In the genomic region with DNA sequence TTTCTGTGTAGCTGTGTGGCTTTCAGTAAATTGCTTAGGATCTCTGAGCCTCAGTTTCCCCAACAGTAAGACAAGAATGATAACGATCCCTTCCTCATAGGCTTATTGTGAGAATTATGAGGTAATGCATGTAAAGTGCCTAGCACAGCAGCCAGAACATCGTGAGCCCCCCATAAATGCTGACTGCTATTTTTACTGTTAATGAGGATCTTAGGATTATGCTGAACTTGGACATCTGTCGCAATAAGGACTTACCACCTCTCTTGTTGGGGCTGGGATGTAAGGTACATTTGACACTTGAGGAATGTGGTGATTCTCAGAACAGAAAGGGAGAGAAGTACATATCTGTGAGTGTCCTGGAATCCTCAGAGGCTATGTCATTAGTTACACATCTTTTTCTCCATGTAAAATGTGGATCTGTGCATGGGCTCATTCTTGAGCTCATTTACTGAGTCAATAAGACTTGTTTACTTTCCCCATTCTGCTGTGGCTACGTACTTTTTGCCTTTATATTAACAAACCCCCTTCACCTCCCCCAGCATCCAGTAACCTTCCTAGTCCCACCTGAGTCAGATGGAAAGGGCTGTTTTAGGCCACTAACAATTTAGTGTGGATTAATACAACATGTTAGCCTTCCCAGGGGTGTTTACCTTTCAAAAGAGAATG, we compare ENCODE assay signal across 1 cellular context.
TF ChIP-seq lines count a peak whose summit lies in the region.

No MANE protein-coding gene starts in this region.

TF ChIP-seq in HepG2, 621 proteins besides CTCF, POLR2A, EP300 and RAD21 (continued from another document and continues in another):
- TF ChIP-seq, protein P1, sequence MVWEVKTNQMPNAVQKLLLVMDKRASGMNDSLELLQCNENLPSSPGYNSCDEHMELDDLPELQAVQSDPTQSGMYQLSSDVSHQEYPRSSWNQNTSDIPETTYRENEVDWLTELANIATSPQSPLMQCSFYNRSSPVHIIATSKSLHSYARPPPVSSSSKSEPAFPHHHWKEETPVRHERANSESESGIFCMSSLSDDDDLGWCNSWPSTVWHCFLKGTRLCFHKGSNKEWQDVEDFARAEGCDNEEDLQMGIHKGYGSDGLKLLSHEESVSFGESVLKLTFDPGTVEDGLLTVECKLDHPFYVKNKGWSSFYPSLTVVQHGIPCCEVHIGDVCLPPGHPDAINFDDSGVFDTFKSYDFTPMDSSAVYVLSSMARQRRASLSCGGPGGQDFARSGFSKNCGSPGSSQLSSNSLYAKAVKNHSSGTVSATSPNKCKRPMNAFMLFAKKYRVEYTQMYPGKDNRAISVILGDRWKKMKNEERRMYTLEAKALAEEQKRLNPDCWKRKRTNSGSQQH (CRISPR knock-in tag; IDR thresholded peaks at IDR 0.05; ENCODE audit: low read depth): no peak
- no peak for TF ChIP-seq ZMYM2 (CRISPR knock-in tag; IDR thresholded peaks at IDR 0.05)
- TF ChIP-seq ZSCAN20 (CRISPR knock-in tag; IDR thresholded peaks at IDR 0.05; ENCODE audit: borderline replicate concordance): no peak
- TF ChIP-seq DMAP1 (CRISPR knock-in tag; IDR thresholded peaks at IDR 0.05): no peak
- no peak for TF ChIP-seq ZNF460 (CRISPR knock-in tag; IDR thresholded peaks at IDR 0.05; ENCODE audit: borderline replicate concordance)
- TF ChIP-seq ZNF383 (CRISPR knock-in tag; IDR thresholded peaks at IDR 0.05; ENCODE audit: borderline replicate concordance): no peak
- TF ChIP-seq DNMT3B (CRISPR knock-in tag; conservative IDR thresholded peaks at IDR 0.05): 0 out of 2 replicates have a peak, but pooled peaks have one; percentile 54
- no peak for TF ChIP-seq HNRNPH1 (optimal IDR thresholded peaks at IDR 0.05; ENCODE audit: low read depth, low read length)
- no peak for TF ChIP-seq GLI4 (CRISPR knock-in tag; IDR thresholded peaks at IDR 0.05; ENCODE audit: borderline replicate concordance)
- no peak for TF ChIP-seq ZNF766 (CRISPR knock-in tag; IDR thresholded peaks at IDR 0.05; ENCODE audit: borderline replicate concordance)
- TF ChIP-seq, protein P2, sequence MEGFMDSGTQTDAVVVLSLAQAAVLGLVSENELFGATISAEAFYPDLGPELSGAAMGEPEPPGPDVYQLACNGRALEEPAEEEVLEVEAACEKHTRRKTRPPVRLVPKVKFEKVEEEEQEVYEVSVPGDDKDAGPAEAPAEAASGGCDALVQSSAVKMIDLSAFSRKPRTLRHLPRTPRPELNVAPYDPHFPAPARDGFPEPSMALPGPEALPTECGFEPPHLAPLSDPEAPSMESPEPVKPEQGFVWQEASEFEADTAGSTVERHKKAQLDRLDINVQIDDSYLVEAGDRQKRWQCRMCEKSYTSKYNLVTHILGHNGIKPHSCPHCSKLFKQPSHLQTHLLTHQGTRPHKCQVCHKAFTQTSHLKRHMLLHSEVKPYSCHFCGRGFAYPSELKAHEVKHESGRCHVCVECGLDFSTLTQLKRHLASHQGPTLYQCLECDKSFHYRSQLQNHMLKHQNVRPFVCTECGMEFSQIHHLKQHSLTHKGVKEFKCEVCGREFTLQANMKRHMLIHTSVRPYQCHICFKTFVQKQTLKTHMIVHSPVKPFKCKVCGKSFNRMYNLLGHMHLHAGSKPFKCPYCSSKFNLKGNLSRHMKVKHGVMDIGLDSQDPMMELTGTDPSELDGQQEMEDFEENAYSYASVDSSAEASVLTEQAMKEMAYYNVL (CRISPR knock-in tag; IDR thresholded peaks at IDR 0.05; ENCODE audit: borderline replicate concordance): 0 out of 2 replicates have a peak, but pooled peaks have one; percentile 61
- TF ChIP-seq MXD4 (CRISPR knock-in tag; IDR thresholded peaks at IDR 0.05): 0 out of 2 replicates have a peak, but pooled peaks have one; percentile 23
- TF ChIP-seq CREM (IDR thresholded peaks at IDR 0.05): 0 out of 2 replicates have a peak, but pooled peaks have one; percentile 18
- no peak for TF ChIP-seq CREM (CRISPR knock-in tag; IDR thresholded peaks at IDR 0.05)
- no peak for TF ChIP-seq KLF9 (CRISPR knock-in tag; IDR thresholded peaks at IDR 0.05; ENCODE audit: low read depth)
- TF ChIP-seq PRMT3 (CRISPR knock-in tag; IDR thresholded peaks at IDR 0.05; ENCODE audit: borderline replicate concordance, low read depth): no peak
- TF ChIP-seq JUND (CRISPR knock-in tag; IDR thresholded peaks at IDR 0.05): no peak
- TF ChIP-seq, protein P3, sequence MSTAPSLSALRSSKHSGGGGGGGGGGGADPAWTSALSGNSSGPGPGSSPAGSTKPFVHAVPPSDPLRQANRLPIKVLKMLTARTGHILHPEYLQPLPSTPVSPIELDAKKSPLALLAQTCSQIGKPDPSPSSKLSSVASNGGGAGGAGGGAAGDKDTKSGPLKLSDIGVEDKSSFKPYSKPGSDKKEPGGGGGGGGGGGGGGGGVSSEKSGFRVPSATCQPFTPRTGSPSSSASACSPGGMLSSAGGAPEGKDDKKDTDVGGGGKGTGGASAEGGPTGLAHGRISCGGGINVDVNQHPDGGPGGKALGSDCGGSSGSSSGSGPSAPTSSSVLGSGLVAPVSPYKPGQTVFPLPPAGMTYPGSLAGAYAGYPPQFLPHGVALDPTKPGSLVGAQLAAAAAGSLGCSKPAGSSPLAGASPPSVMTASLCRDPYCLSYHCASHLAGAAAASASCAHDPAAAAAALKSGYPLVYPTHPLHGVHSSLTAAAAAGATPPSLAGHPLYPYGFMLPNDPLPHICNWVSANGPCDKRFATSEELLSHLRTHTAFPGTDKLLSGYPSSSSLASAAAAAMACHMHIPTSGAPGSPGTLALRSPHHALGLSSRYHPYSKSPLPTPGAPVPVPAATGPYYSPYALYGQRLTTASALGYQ (CRISPR knock-in tag; IDR thresholded peaks at IDR 0.05): no peak
- no peak for TF ChIP-seq ZMYM3 (CRISPR knock-in tag; IDR thresholded peaks at IDR 0.05)
- no peak for TF ChIP-seq KAT2B (IDR thresholded peaks at IDR 0.05; ENCODE audit: borderline replicate concordance, low read depth, low read length)
- TF ChIP-seq, protein P4, sequence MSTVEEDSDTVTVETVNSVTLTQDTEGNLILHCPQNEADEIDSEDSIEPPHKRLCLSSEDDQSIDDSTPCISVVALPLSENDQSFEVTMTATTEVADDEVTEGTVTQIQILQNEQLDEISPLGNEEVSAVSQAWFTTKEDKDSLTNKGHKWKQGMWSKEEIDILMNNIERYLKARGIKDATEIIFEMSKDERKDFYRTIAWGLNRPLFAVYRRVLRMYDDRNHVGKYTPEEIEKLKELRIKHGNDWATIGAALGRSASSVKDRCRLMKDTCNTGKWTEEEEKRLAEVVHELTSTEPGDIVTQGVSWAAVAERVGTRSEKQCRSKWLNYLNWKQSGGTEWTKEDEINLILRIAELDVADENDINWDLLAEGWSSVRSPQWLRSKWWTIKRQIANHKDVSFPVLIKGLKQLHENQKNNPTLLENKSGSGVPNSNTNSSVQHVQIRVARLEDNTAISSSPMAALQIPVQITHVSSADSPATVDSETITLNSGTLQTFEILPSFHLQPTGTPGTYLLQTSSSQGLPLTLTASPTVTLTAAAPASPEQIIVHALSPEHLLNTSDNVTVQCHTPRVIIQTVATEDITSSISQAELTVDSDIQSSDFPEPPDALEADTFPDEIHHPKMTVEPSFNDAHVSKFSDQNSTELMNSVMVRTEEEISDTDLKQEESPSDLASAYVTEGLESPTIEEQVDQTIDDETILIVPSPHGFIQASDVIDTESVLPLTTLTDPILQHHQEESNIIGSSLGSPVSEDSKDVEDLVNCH (CRISPR knock-in tag; IDR thresholded peaks at IDR 0.05): no peak
- TF ChIP-seq ZNF101 (CRISPR knock-in tag; IDR thresholded peaks at IDR 0.05; ENCODE audit: borderline replicate concordance, low read depth): no peak
- no peak for TF ChIP-seq XBP1 (CRISPR knock-in tag; IDR thresholded peaks at IDR 0.05)
- no peak for TF ChIP-seq ZNF446 (CRISPR knock-in tag; IDR thresholded peaks at IDR 0.05)
- no peak for TF ChIP-seq THAP11 (CRISPR knock-in tag; IDR thresholded peaks at IDR 0.05)
- TF ChIP-seq, protein P5, sequence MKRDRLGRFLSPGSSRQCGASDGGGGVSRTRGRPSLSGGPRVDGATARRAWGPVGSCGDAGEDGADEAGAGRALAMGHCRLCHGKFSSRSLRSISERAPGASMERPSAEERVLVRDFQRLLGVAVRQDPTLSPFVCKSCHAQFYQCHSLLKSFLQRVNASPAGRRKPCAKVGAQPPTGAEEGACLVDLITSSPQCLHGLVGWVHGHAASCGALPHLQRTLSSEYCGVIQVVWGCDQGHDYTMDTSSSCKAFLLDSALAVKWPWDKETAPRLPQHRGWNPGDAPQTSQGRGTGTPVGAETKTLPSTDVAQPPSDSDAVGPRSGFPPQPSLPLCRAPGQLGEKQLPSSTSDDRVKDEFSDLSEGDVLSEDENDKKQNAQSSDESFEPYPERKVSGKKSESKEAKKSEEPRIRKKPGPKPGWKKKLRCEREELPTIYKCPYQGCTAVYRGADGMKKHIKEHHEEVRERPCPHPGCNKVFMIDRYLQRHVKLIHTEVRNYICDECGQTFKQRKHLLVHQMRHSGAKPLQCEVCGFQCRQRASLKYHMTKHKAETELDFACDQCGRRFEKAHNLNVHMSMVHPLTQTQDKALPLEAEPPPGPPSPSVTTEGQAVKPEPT (CRISPR knock-in tag; IDR thresholded peaks at IDR 0.05; ENCODE audit: low read depth): no peak
- no peak for TF ChIP-seq PLRG1 (conservative IDR thresholded peaks at IDR 0.05)
- TF ChIP-seq, protein P6, sequence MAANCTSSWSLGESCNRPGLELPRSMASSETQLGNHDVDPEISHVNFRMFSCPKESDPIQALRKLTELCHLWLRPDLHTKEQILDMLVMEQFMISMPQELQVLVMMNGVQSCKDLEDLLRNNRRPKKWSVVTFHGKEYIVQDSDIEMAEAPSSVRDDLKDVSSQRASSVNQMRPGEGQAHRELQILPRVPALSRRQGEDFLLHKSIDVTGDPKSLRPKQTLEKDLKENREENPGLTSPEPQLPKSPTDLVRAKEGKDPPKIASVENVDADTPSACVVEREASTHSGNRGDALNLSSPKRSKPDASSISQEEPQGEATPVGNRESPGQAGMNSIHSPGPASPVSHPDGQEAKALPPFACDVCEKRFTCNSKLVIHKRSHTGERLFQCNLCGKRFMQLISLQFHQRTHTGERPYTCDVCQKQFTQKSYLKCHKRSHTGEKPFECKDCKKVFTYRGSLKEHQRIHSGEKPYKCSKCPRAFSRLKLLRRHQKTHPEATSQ (CRISPR knock-in tag; IDR thresholded peaks at IDR 0.05; ENCODE audit: borderline replicate concordance): no peak
- TF ChIP-seq ZNF44 (CRISPR knock-in tag; IDR thresholded peaks at IDR 0.05): 0 out of 2 replicates have a peak, but pooled peaks have one; percentile 36
- TF ChIP-seq, protein P7, sequence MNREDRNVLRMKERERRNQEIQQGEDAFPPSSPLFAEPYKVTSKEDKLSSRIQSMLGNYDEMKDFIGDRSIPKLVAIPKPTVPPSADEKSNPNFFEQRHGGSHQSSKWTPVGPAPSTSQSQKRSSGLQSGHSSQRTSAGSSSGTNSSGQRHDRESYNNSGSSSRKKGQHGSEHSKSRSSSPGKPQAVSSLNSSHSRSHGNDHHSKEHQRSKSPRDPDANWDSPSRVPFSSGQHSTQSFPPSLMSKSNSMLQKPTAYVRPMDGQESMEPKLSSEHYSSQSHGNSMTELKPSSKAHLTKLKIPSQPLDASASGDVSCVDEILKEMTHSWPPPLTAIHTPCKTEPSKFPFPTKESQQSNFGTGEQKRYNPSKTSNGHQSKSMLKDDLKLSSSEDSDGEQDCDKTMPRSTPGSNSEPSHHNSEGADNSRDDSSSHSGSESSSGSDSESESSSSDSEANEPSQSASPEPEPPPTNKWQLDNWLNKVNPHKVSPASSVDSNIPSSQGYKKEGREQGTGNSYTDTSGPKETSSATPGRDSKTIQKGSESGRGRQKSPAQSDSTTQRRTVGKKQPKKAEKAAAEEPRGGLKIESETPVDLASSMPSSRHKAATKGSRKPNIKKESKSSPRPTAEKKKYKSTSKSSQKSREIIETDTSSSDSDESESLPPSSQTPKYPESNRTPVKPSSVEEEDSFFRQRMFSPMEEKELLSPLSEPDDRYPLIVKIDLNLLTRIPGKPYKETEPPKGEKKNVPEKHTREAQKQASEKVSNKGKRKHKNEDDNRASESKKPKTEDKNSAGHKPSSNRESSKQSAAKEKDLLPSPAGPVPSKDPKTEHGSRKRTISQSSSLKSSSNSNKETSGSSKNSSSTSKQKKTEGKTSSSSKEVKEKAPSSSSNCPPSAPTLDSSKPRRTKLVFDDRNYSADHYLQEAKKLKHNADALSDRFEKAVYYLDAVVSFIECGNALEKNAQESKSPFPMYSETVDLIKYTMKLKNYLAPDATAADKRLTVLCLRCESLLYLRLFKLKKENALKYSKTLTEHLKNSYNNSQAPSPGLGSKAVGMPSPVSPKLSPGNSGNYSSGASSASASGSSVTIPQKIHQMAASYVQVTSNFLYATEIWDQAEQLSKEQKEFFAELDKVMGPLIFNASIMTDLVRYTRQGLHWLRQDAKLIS (CRISPR knock-in tag; IDR thresholded peaks at IDR 0.05): no peak
- TF ChIP-seq SAP130 (CRISPR knock-in tag; IDR thresholded peaks at IDR 0.05; ENCODE audit: low read depth): peak; percentile 27; the same call in 1 of the 2 replicates
- TF ChIP-seq, protein P8, sequence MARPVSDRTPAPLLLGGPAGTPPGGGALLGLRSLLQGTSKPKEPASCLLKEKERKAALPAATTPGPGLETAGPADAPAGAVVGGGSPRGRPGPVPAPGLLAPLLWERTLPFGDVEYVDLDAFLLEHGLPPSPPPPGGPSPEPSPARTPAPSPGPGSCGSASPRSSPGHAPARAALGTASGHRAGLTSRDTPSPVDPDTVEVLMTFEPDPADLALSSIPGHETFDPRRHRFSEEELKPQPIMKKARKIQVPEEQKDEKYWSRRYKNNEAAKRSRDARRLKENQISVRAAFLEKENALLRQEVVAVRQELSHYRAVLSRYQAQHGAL (CRISPR knock-in tag; IDR thresholded peaks at IDR 0.05; ENCODE audit: not compliant biosample characterization): no peak
- no peak for TF ChIP-seq DR1 (CRISPR knock-in tag; IDR thresholded peaks at IDR 0.05)
- TF ChIP-seq SOX13 (IDR thresholded peaks at IDR 0.05): no peak
- TF ChIP-seq SOX13 (CRISPR knock-in tag; conservative IDR thresholded peaks at IDR 0.05 in 1 of 2, IDR thresholded peaks at IDR 0.05 in 1 of 2): 0 out of 4 replicates have a peak, but pooled peaks of 1 of the 2 experiments have one; percentile 8
- no peak for TF ChIP-seq SIN3A (IDR thresholded peaks at IDR 0.05; ENCODE audit: borderline replicate concordance, low read depth, low read length)
- 0 out of 2 replicates have a peak, but pooled peaks have one; percentile 27 for TF ChIP-seq MED1 (CRISPR knock-in tag; IDR thresholded peaks at IDR 0.05)
- TF ChIP-seq HMG20B (CRISPR knock-in tag; conservative IDR thresholded peaks at IDR 0.05): no peak
- no peak for TF ChIP-seq ZNF17 (CRISPR knock-in tag; IDR thresholded peaks at IDR 0.05)
- no peak for TF ChIP-seq NFE2L2 (IDR thresholded peaks at IDR 0.05; ENCODE audit: low read length)
- TF ChIP-seq FOXK1 (CRISPR knock-in tag; IDR thresholded peaks at IDR 0.05; ENCODE audit: borderline replicate concordance, low read depth): no peak
- TF ChIP-seq, protein P9, sequence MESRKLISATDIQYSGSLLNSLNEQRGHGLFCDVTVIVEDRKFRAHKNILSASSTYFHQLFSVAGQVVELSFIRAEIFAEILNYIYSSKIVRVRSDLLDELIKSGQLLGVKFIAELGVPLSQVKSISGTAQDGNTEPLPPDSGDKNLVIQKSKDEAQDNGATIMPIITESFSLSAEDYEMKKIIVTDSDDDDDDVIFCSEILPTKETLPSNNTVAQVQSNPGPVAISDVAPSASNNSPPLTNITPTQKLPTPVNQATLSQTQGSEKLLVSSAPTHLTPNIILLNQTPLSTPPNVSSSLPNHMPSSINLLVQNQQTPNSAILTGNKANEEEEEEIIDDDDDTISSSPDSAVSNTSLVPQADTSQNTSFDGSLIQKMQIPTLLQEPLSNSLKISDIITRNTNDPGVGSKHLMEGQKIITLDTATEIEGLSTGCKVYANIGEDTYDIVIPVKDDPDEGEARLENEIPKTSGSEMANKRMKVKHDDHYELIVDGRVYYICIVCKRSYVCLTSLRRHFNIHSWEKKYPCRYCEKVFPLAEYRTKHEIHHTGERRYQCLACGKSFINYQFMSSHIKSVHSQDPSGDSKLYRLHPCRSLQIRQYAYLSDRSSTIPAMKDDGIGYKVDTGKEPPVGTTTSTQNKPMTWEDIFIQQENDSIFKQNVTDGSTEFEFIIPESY (CRISPR knock-in tag; IDR thresholded peaks at IDR 0.05): no peak
- TF ChIP-seq ASH2L (IDR thresholded peaks at IDR 0.05; ENCODE audit: insufficient read length, low read depth, low read length): no peak
- TF ChIP-seq MZF1 (CRISPR knock-in tag; IDR thresholded peaks at IDR 0.05; ENCODE audit: borderline replicate concordance): no peak
